Comparison of ENCODE assay signal across 8 cellular contexts in the genomic region with DNA sequence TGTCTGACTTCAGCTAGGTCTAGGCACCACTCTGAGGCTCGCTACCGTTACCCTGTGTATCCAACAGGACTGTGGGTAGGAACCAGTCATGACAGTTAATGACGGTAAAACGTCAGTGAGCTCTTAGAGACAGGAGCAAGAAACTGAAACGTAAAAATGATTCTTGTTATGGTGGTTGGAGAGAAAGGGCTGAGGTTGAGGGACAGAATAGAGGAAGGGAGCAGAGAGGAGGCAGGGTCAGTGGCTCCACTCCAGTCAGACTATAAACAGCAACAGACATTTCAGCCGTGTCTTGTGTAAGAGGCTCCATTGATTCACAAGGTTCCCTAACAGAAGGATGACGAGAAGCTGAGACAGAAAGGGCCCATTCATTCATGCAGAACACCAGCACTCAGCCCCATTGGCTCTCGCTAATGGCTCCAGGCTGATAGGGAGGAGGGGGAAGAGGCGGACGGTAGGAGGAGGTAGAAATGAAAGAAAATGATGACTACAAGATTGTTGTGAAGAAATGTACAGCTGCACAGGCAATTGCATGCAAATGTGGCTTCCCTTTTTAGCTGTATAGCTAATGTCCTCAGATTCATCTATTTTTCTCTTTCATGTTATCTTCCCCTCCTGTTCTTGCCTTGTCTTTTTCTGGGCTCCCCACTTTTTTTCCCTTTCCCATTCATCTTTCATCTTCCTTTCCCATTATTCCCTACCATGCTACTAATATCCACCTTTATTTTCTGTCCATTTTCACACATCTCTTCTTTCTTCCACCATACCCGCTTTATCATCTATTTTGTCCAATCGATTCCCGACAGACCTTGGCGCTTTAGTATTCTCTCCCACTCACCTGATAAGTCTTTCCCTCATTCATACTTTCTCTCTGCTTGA. TPM values are rescaled to one million over a fixed set of nuclear protein-coding genes. Genes with fewer than 3 reads are reported as not detected.
DNase-seq lines count a peak whose midpoint lies in the region; ATAC-seq and TF ChIP-seq lines count a peak whose summit lies in the region.

No MANE protein-coding gene starts in this region.

- no peak overlapping the region for H3K9ac ChIP-seq in DND-41 (ENCODE audit: low read depth, low read length)

- H3K79me2 ChIP-seq in DND-41 (ENCODE audit: insufficient read depth, low read length), result no peaks in the 10 kb centered on the region

- TF ChIP-seq CTCF in DND-41 (IDR thresholded peaks at IDR 0.05; ENCODE audit: borderline replicate concordance, extremely low read depth, low read length, poor library complexity, severe bottlenecking) (no peak), type B pancreatic cell (conservative IDR thresholded peaks at IDR 0.05) (no peak)

- H2AFZ ChIP-seq in DND-41 (ENCODE audit: low read depth, low read length), result 0 out of 2 replicates have a peak overlapping the region, but pooled peaks have one; percentile 37

- H3K4me2 ChIP-seq in DND-41 (ENCODE audit: insufficient read depth, low read length), result no peak overlapping the region

- H3K36me3 ChIP-seq in DND-41 (ENCODE audit: insufficient read depth, low read length), result no peaks in the 10 kb centered on the region

- DNase-seq in DND-41, result no peak
- DNase-seq in activated naive CD4-positive, alpha-beta T cell treated with anti-CD3 and anti-CD28 coated beads, Interleukin-2, amount 50 U/mL, for 72 hours (ENCODE audit: low spot score in 2 of 2), result no peak
- peak in 38 of 51 donors; percentile 16 to 84 (median 57) for DNase-seq in hypothalamus (lab: John Stamatoyannopoulos, UW)
- DNase-seq in NCI-H2171 (lab: John Stamatoyannopoulos, UW), result no peak
- no peak for DNase-seq in type B pancreatic cell (ENCODE audit: extremely low spot score, unreplicated experiment)
- DNase-seq in DMS53 treated with DMSO at 0.1 percent for 48 hours (lab: John Stamatoyannopoulos, UW; ENCODE audit: unreplicated experiment), result no peak

- no peak overlapping the region for H3K27ac ChIP-seq in DND-41 (ENCODE audit: low read length)

- H3K27me3 Mint-ChIP-seq in type B pancreatic cell, result peaks cover 40% of the 10 kb centered on the region

- H3K9me3 Mint-ChIP-seq in activated naive CD4-positive, alpha-beta T cell treated with anti-CD3 and anti-CD28 coated beads, Interleukin-2, amount 50 U/mL, for 72 hours, result no peaks in the 10 kb centered on the region
- no peaks in the 10 kb centered on the region for H3K9me3 Mint-ChIP-seq in type B pancreatic cell

- no peaks in the 10 kb centered on the region for H3K27me3 ChIP-seq in DND-41 (ENCODE audit: insufficient read depth, low read length, poor library complexity)

- peaks cover 30% of the 10 kb centered on the region for H3K4me1 Mint-ChIP-seq in type B pancreatic cell (ENCODE audit: unreplicated experiment)

- no peaks in the 10 kb centered on the region for H4K20me1 ChIP-seq in DND-41 (ENCODE audit: insufficient read depth, low read length)

- ATAC-seq in DND-41 (ENCODE audit: insufficient read depth, low read depth), result no peak
- ATAC-seq in GM19438 (IDR thresholded peaks at IDR 0.05; ENCODE audit: low read depth, unreplicated experiment), result peak; percentile 54
- peak; percentile 46 for ATAC-seq in HG03457 (IDR thresholded peaks at IDR 0.05; ENCODE audit: unreplicated experiment)
- peak; percentile 28 to 33 for ATAC-seq in activated naive CD4-positive, alpha-beta T cell treated with anti-CD3 and anti-CD28 coated beads, Interleukin-2, amount 50 U/mL, for 72 hours

- no peak overlapping the region for H3K4me3 ChIP-seq in DND-41 (ENCODE audit: low read depth in 1 of 2, low read length in 2 of 2)

- H3K4me1 ChIP-seq in DND-41 (ENCODE audit: insufficient read depth, low read length), result no peaks in the 10 kb centered on the region

- H3K36me3 Mint-ChIP-seq in activated naive CD4-positive, alpha-beta T cell treated with anti-CD3 and anti-CD28 coated beads, Interleukin-2, amount 50 U/mL, for 72 hours, result no peaks in the 10 kb centered on the region
- no peaks in the 10 kb centered on the region for H3K36me3 Mint-ChIP-seq in type B pancreatic cell

- peak overlapping the region; percentile 92 to 93 for H3K27ac Mint-ChIP-seq in activated naive CD4-positive, alpha-beta T cell treated with anti-CD3 and anti-CD28 coated beads, Interleukin-2, amount 50 U/mL, for 72 hours
- H3K27ac Mint-ChIP-seq in type B pancreatic cell, result no peak overlapping the region

- H3K9me3 ChIP-seq in DND-41 (ENCODE audit: insufficient read depth, low read length, severe bottlenecking), result no peaks in the 10 kb centered on the region

- H3K4me3 Mint-ChIP-seq in type B pancreatic cell, result no peak overlapping the region

RNA-seq across cellular contexts. Expression of gene ETS1, which starts 34.3 kb away (rescaled TPM):
- total RNA-seq in activated naive CD4-positive, alpha-beta T cell treated with anti-CD3 and anti-CD28 coated beads, Interleukin-2, amount 50 U/mL, for 72 hours, result 100 to 1,000 TPM; 176 to 461 TPM
- 14.6 and 40.6 TPM in 2 replicates for total RNA-seq in type B pancreatic cell (ENCODE audit: low replicate concordance)

Comparison
In these comparisons a context has a peak if more than half of its experiments do, and no peak if none do; other contexts are left out.
1. DNase-seq: peak in hypothalamus (38 of 51); none in DND-41 (single experiment), activated naive CD4-positive, alpha-beta T cell treated with anti-CD3 and anti-CD28 coated beads, Interleukin-2, amount 50 U/mL, for 72 hours (0 of 2), NCI-H2171 (single experiment), type B pancreatic cell (single experiment) and DMS53 treated with DMSO at 0.1 percent for 48 hours (single experiment).